ENCODE assay signal across 9 cellular contexts in the genomic region with DNA sequence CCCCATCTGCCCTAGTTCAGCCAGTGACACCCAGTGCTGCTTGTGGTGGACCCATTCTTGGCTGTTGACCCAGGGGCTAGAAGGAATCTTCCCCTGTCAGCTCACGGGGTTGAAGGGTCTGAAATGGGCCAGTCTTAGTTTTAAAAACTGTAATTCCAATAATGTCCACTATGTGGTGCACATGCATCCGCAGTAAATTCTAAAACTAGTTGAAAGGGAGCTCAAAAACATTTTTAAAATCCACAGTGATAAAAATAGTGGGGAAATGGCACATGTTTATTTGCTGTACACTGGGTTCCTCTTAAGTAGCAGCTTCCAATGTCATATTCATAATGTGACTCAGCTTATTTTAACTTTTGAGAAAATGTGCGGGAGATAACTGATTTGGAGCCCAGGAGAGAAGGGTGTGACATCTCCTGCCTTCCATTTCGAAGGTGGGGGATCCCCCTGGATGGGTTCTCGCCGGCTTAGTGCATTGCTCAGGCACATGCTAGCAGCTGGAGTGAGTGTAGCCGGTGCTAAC. TPM values are rescaled to one million over a fixed set of nuclear protein-coding genes. Genes with fewer than 3 reads are reported as not detected.
A peak's percentile ranks its signal among the peaks of the same experiment; 100 is the strongest.
DNase-seq lines count a peak whose midpoint lies in the region; ATAC-seq and TF ChIP-seq lines count a peak whose summit lies in the region.
"Had no signal": no experiment of that assay in that cellular context is flagged by ENCODE, and none has a peak within 500 bp of the region (broad histone marks: within the 10 kb centered on the region; RNA-seq: fewer than 3 reads in every experiment).

No MANE protein-coding gene starts in this region.

- no peak overlapping the region for H3K4me2 ChIP-seq in PC-9

- peak; percentile 92 for TF ChIP-seq RAD21 in liver (IDR thresholded peaks at IDR 0.05)

- peaks cover 19% of the 10 kb centered on the region for H3K36me3 ChIP-seq in PC-9 (ENCODE audit: low read depth)
- H3K36me3 ChIP-seq in liver (ENCODE audit: control insufficient read depth in 4 of 4, insufficient read depth in 3 of 4, low read depth in 1 of 4, low read length in 3 of 4), result peaks cover 5 to 18% (median 8%) of the 10 kb centered on the region in 4 donors
- H3K36me3 ChIP-seq in tibial artery, result no peaks in the 10 kb centered on the region
- H3K36me3 ChIP-seq: BLaER1 treated with 17β-estradiol and CSF1 and Interleukin-3, amounts not matched to agents 10 nM and 100 nM had no signal

- H2AFZ ChIP-seq in PC-9, result no peak overlapping the region

- H3K4me1 ChIP-seq in PC-9 (replicated peaks; ENCODE audit: insufficient read depth) (peaks cover 10% of the 10 kb centered on the region), liver (ENCODE audit: control insufficient read depth in 4 of 4, insufficient read depth in 4 of 4, low read length in 3 of 4) (peaks cover 0 to 8% (median under 1%) of the 10 kb centered on the region in 4 donors), tibial artery (peaks cover 0 to 48% (median 26%) of the 10 kb centered on the region in 4 donors)

- H3K27me3 ChIP-seq in PC-9 (ENCODE audit: insufficient read depth, low read depth), result no peaks in the 10 kb centered on the region
- H3K27me3 ChIP-seq in liver (ENCODE audit: control insufficient read depth in 4 of 4, insufficient read depth in 4 of 4, low read length in 3 of 4), result no peaks in the 10 kb centered on the region
- H3K27me3 ChIP-seq in tibial artery, result no peaks in the 10 kb centered on the region
- H3K27me3 ChIP-seq: BLaER1 treated with 17β-estradiol and CSF1 and Interleukin-3, amounts not matched to agents 10 nM and 100 nM had no signal

- intact Hi-C loops in PC-9 (cut with micrococcal nuclease; ENCODE audit: unreplicated experiment), result no loop called here
- intact Hi-C loops in tibial artery (cut with DNase I; ENCODE audit: low total_unique reads), result loop anchor here (2.0 kb wide), 1 partner anchor 65 kb away; no protein-coding TSS in a partner anchor

- ATAC-seq in GM19035 (IDR thresholded peaks at IDR 0.05; ENCODE audit: unreplicated experiment), result no peak

- H3K9me2 ChIP-seq in PC-9 (ENCODE audit: insufficient read depth), result no peaks in the 10 kb centered on the region

- POLR2A ChIA-PET in PC-9 (lab: Charles Lee; ENCODE audit: unreplicated experiment), result interaction anchor here (0.5 to 0.6 kb wide), 2 partner anchors 12 to 1045 kb away, joined by 3 to 4 read pairs; no protein-coding TSS in a partner anchor

- H3K4me3 ChIP-seq in HFF-Myc (replicated peaks; ENCODE audit: low read depth, low read length) (no peak overlapping the region), PC-9 (no peak overlapping the region), liver (ENCODE audit: low read depth in 1 of 3, low read length in 3 of 3) (no peak overlapping the region), tibial artery (no peak overlapping the region)
- H3K4me3 ChIP-seq: BLaER1 treated with 17β-estradiol and CSF1 and Interleukin-3, amounts not matched to agents 10 nM and 100 nM had no signal

- BruUV-seq in PC-9 (replicated peaks; lab: Mats Ljungman, UMichigan), result no TSS peak

- peak; percentile 55 for TF ChIP-seq CTCF in HFF-Myc (IDR thresholded peaks at IDR 0.05; ENCODE audit: low read depth, low read length, missing control alignments)
- peak; percentile 93 for TF ChIP-seq CTCF in PC-9 (conservative IDR thresholded peaks at IDR 0.05)
- TF ChIP-seq CTCF in liver (IDR thresholded peaks at IDR 0.05; ENCODE audit: low read depth, low read length, missing input control), result peak; percentile 76
- TF ChIP-seq CTCF in tibial artery (IDR thresholded peaks at IDR 0.05), result peak; percentile 81 to 89

- H3K9ac ChIP-seq in liver (ENCODE audit: low read depth in 1 of 2, low read length in 2 of 2), result no peak overlapping the region
- H3K9ac ChIP-seq: BLaER1 treated with 17β-estradiol and CSF1 and Interleukin-3, amounts not matched to agents 10 nM and 100 nM had no signal

- H4K20me1 ChIP-seq in PC-9 (ENCODE audit: insufficient read depth), result no peaks in the 10 kb centered on the region
- H4K20me1 ChIP-seq: BLaER1 treated with 17β-estradiol and CSF1 and Interleukin-3, amounts not matched to agents 10 nM and 100 nM had no signal

- H3K79me2 ChIP-seq in PC-9 (ENCODE audit: low read depth), result no peaks in the 10 kb centered on the region

- 40% methylated on average over 7 of the region's 7 CpGs for WGBS in liver

- H3K27ac ChIP-seq in PC-9, result 0 out of 2 replicates have a peak overlapping the region, but pooled peaks have one; percentile 47
- H3K27ac ChIP-seq in liver (ENCODE audit: low read depth in 1 of 2, low read length in 2 of 2), result peak overlapping the region; percentile 13 to 35
- peak overlapping the region; percentile 67 to 68 for H3K27ac ChIP-seq in tibial artery
- H3K27ac ChIP-seq: BLaER1 treated with 17β-estradiol and CSF1 and Interleukin-3, amounts not matched to agents 10 nM and 100 nM had no signal

- DNase-seq in DMS153 treated with DMSO at 0.1 percent for 48 hours (lab: John Stamatoyannopoulos, UW; ENCODE audit: unreplicated experiment) (peak; percentile 13), DMS153 (lab: John Stamatoyannopoulos, UW) (no peak), HFF-Myc (ENCODE audit: extremely low read depth, low read depth) (no peak), PC-9 (no peak), dedifferentiated amniotic fluid mesenchymal stem cell (ENCODE audit: extremely low spot score) (peak; percentile 64), tibial artery (no peak)

- CTCF ChIA-PET in PC-9 (lab: Charles Lee), result interaction anchor here (0.7 to 1.2 kb wide), 4 partner anchors 73 to 185 kb away, joined by 3 to 4 read pairs (median 3); a partner anchor contains a TSS

- H3K9me3 ChIP-seq in PC-9 (ENCODE audit: insufficient read depth, low read depth), result no peaks in the 10 kb centered on the region
- H3K9me3 ChIP-seq in liver (ENCODE audit: control insufficient read depth in 4 of 4, low read length in 3 of 4), result no peaks in the 10 kb centered on the region
- no peaks in the 10 kb centered on the region for H3K9me3 ChIP-seq in tibial artery
- H3K9me3 ChIP-seq: BLaER1 treated with 17β-estradiol and CSF1 and Interleukin-3, amounts not matched to agents 10 nM and 100 nM had no signal

- H3F3A ChIP-seq in PC-9 (ENCODE audit: insufficient read depth, low read depth), result peaks cover 25% of the 10 kb centered on the region

TF ChIP-seq in liver, 16 proteins besides CTCF, POLR2A, EP300 and RAD21:
- TF ChIP-seq, protein P1, sequence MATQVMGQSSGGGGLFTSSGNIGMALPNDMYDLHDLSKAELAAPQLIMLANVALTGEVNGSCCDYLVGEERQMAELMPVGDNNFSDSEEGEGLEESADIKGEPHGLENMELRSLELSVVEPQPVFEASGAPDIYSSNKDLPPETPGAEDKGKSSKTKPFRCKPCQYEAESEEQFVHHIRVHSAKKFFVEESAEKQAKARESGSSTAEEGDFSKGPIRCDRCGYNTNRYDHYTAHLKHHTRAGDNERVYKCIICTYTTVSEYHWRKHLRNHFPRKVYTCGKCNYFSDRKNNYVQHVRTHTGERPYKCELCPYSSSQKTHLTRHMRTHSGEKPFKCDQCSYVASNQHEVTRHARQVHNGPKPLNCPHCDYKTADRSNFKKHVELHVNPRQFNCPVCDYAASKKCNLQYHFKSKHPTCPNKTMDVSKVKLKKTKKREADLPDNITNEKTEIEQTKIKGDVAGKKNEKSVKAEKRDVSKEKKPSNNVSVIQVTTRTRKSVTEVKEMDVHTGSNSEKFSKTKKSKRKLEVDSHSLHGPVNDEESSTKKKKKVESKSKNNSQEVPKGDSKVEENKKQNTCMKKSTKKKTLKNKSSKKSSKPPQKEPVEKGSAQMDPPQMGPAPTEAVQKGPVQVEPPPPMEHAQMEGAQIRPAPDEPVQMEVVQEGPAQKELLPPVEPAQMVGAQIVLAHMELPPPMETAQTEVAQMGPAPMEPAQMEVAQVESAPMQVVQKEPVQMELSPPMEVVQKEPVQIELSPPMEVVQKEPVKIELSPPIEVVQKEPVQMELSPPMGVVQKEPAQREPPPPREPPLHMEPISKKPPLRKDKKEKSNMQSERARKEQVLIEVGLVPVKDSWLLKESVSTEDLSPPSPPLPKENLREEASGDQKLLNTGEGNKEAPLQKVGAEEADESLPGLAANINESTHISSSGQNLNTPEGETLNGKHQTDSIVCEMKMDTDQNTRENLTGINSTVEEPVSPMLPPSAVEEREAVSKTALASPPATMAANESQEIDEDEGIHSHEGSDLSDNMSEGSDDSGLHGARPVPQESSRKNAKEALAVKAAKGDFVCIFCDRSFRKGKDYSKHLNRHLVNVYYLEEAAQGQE (IDR thresholded peaks at IDR 0.05), result no peak
- TF ChIP-seq HNF4A (conservative IDR thresholded peaks at IDR 0.05), result peak in 1 of 2 donors; percentile 9

RNA-seq across cellular contexts. Expression of a gene that starts 32.8 kb away (rescaled TPM):
- total RNA-seq in PC-9 (2021) (8.6 and 10.6 TPM in 2 replicates), liver (10 to 100 TPM in 1 of 2 donors, 1 to 10 TPM in 1; 6.2 to 13.7 TPM)
- 1 to 10 TPM; 3.6 to 6.0 TPM for polyA plus RNA-seq in liver

RNA-seq across cellular contexts. Expression of a gene that starts 59.1 kb away (rescaled TPM):
- 10.9 and 14.6 TPM in 2 replicates for total RNA-seq in PC-9 (2021)
- 10 to 100 TPM; 13.2 to 43.0 TPM for total RNA-seq in liver
- polyA plus RNA-seq in liver, result 10 to 100 TPM; 10.5 to 15.8 TPM

Comparison
In these comparisons a context has a peak if more than half of its experiments do, and no peak if none do; other contexts are left out.
1. DNase-seq: peak in DMS153 treated with DMSO at 0.1 percent for 48 hours (single experiment) and dedifferentiated amniotic fluid mesenchymal stem cell (single experiment); none in DMS153 (single experiment), HFF-Myc (single experiment), PC-9 (0 of 2) and tibial artery (0 of 2).
2. Peak in every context shown above with its lines, with median percentiles within 50 percentile points of each other: CTCF ChIP-seq and H3K27ac ChIP-seq.